Comparison of ENCODE assay signal across 8 cellular contexts in the genomic region with DNA sequence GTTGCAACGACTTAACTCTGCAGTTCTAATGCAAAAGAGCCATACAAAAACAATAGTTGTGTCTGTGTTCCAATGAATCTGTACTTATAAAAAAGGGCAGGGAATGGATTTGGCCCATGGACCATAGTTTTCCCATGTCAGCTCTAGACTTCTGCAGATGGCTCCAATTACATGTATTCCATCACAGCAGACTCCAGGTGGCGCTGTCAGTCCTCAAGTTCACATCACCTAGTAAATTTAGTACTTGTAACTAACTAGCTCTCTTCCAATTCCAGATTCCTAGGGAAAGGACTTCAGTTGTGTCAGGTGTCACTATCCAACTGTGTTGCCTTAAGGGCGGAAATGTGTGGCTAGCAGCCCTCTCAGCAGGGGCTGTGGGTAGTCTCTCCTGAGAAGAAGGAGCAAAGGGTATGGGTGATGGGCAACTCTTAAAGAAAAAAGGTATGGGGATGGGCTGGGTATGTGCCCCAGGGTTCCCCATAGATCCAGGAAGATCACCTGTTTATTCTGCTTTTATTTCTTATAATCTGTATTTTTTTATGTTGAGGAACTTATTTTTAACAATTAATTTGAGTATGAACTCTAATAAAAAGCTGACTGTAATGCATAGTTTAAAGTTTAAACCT. TPM values are rescaled to one million over a fixed set of nuclear protein-coding genes. Genes with fewer than 3 reads are reported as not detected.
DNase-seq lines count a peak whose midpoint lies in the region; FAIRE-seq and TF ChIP-seq lines count a peak whose summit lies in the region.

No MANE protein-coding gene starts in this region.

- no peak overlapping the region for H3K4me3 Mint-ChIP-seq in activated CD4-positive, alpha-beta T cell treated with anti-CD3 and anti-CD28 coated beads, Interleukin-2, amount 10 ng/mL, durations not matched to agents 7 days and 5 days

- DNase-seq in GM12892 (ENCODE audit: insufficient read length) (no peak), NCI-H2227 treated with DMSO at 0.1 percent for 48 hours (lab: John Stamatoyannopoulos, UW) (peak; percentile 25), dermis blood vessel endothelial cell (peak; percentile 85), lung microvascular endothelial cell (ENCODE audit: low read depth in 2 of 2) (peak; percentile 77 to 82), mesenteric fat pad (ENCODE audit: low spot score) (no peak)
- DNase-seq in activated CD4-positive, alpha-beta T cell treated with anti-CD3 and anti-CD28 coated beads, Interleukin-2, amount 10 ng/mL, durations not matched to agents 7 days and 5 days = peak; percentile 82
- peak; percentile 46 for DNase-seq in stimulated activated CD8-positive, alpha-beta memory T cell treated with anti-CD3 and anti-CD28 coated beads, Interleukin-15, amount 100 ng/mL, for 1 hour (ENCODE audit: low read depth)

- H3K9me3 Mint-ChIP-seq in activated CD4-positive, alpha-beta T cell treated with anti-CD3 and anti-CD28 coated beads, Interleukin-2, amount 10 ng/mL, durations not matched to agents 7 days and 5 days = no peaks in the 10 kb centered on the region

- no peak for TF ChIP-seq POLR2A in GM12892 (IDR thresholded peaks at IDR 0.05; ENCODE audit: low read depth, low read length)

- POLR2A ChIA-PET in activated CD4-positive, alpha-beta T cell treated with anti-CD3 and anti-CD28 coated beads, Interleukin-2, amount 10 ng/mL, durations not matched to agents 7 days and 5 days (lab: Charles Lee) = no interaction called here

- TF ChIP-seq CTCF in 22Rv1 (IDR thresholded peaks at IDR 0.05) = peak; percentile 89

- H3K4me1 Mint-ChIP-seq in activated CD4-positive, alpha-beta T cell treated with anti-CD3 and anti-CD28 coated beads, Interleukin-2, amount 10 ng/mL, durations not matched to agents 7 days and 5 days = peaks cover 3% of the 10 kb centered on the region

- no peak overlapping the region for H3K27ac ChIP-seq in 22Rv1

- H3K27me3 Mint-ChIP-seq in activated CD4-positive, alpha-beta T cell treated with anti-CD3 and anti-CD28 coated beads, Interleukin-2, amount 10 ng/mL, durations not matched to agents 7 days and 5 days = no peaks in the 10 kb centered on the region

- H3K36me3 Mint-ChIP-seq in activated CD4-positive, alpha-beta T cell treated with anti-CD3 and anti-CD28 coated beads, Interleukin-2, amount 10 ng/mL, durations not matched to agents 7 days and 5 days (ENCODE audit: low read depth) = peaks cover under 1% of the 10 kb centered on the region

- H3K27ac Mint-ChIP-seq in activated CD4-positive, alpha-beta T cell treated with anti-CD3 and anti-CD28 coated beads, Interleukin-2, amount 10 ng/mL, durations not matched to agents 7 days and 5 days = no peak overlapping the region

- peak; percentile 61 for FAIRE-seq in GM12892 (lab: Jason Lieb, UNC)

- CTCF ChIA-PET in activated CD4-positive, alpha-beta T cell treated with anti-CD3 and anti-CD28 coated beads, Interleukin-2, amount 10 ng/mL, durations not matched to agents 7 days and 5 days (lab: Charles Lee) = interaction anchor here (0.5 to 2.9 kb wide), 16 partner anchors 9 to 390 kb away, joined by 3 to 12 read pairs (median 4); a partner anchor contains a TSS

RNA-seq across cellular contexts. Expression of a gene that starts 36.2 kb away (rescaled TPM):
- polyA plus RNA-seq in GM12892 (2012; ENCODE audit: missing spikeins) = 14.6 TPM
- 10 to 100 TPM; 10.0 to 13.1 TPM for total RNA-seq in activated CD4-positive, alpha-beta T cell treated with anti-CD3 and anti-CD28 coated beads, Interleukin-2, amount 10 ng/mL, durations not matched to agents 7 days and 5 days
- 9.2 and 10.2 TPM in 2 replicates for total RNA-seq in dermis blood vessel endothelial cell
- 4.2 and 7.0 TPM in 2 replicates for total RNA-seq in lung microvascular endothelial cell
- total RNA-seq in mesenteric fat pad = 10.2 TPM

RNA-seq across cellular contexts. Expression of a gene that starts 36.2 kb away (rescaled TPM):
- not detected for polyA plus RNA-seq in GM12892 (2012; ENCODE audit: missing spikeins)
- total RNA-seq in activated CD4-positive, alpha-beta T cell treated with anti-CD3 and anti-CD28 coated beads, Interleukin-2, amount 10 ng/mL, durations not matched to agents 7 days and 5 days = not detected
- not detected in 2 replicates for total RNA-seq in dermis blood vessel endothelial cell
- total RNA-seq in lung microvascular endothelial cell = under 0.01 TPM in 1 of 2 replicates, not detected in the other
- total RNA-seq in mesenteric fat pad = not detected

Comparison
In these comparisons a context has a peak if more than half of its experiments do, and no peak if none do; other contexts are left out.
1. DNase-seq: peak in NCI-H2227 treated with DMSO at 0.1 percent for 48 hours (single experiment), activated CD4-positive, alpha-beta T cell treated with anti-CD3 and anti-CD28 coated beads, Interleukin-2, amount 10 ng/mL, durations not matched to agents 7 days and 5 days (single experiment), dermis blood vessel endothelial cell (single experiment), lung microvascular endothelial cell (2 of 2) and stimulated activated CD8-positive, alpha-beta memory T cell treated with anti-CD3 and anti-CD28 coated beads, Interleukin-15, amount 100 ng/mL, for 1 hour (single experiment); none in GM12892 (single experiment) and mesenteric fat pad (single experiment).